In genomic region chr3:52430416-52430810, GRCh38 we compare ENCODE assay signal across 16 cellular contexts. TPM values are rescaled to one million over a fixed set of nuclear protein-coding genes. Genes with fewer than 3 reads are reported as not detected.
"Had no signal": no experiment of that assay in that cellular context is flagged by ENCODE, and none has a peak within 500 bp of the region (broad histone marks: within the 10 kb centered on the region; RNA-seq: fewer than 3 reads in every experiment).

No MANE protein-coding gene starts in this region.

- H3K36me3 Mint-ChIP-seq: activated naive CD4-positive, alpha-beta T cell treated with anti-CD3 and anti-CD28 coated beads, Interleukin-2, amount 10 ng/mL, durations not matched to agents 7 days and 5 days; immature natural killer cell; T-cell had no signal

- H3K4me1 Mint-ChIP-seq: immature natural killer cell had no signal

- H3K27ac ChIP-seq: ascending aorta, tibial artery, vagina had no signal

- H3K4me3 Mint-ChIP-seq: activated naive CD4-positive, alpha-beta T cell treated with anti-CD3 and anti-CD28 coated beads, Interleukin-2, amount 10 ng/mL, durations not matched to agents 7 days and 5 days; immature natural killer cell; nephron progenitor cell; T-cell had no signal

- H3K27me3 Mint-ChIP-seq: T-cell had no signal

- H3K4me3 ChIP-seq: ascending aorta, tibial artery, vagina had no signal

- H3K36me3 ChIP-seq: ascending aorta, tibial artery, vagina had no signal

- DNase-seq: activated CD4-positive, alpha-beta T cell treated with anti-CD3 and anti-CD28 coated beads, Interleukin-2, amount 50 U/mL, for 1 hour; activated CD8-positive, alpha-beta memory T cell treated with anti-CD3 and anti-CD28 coated beads for 24 hours; activated naive CD4-positive, alpha-beta T cell treated with anti-CD3 and anti-CD28 coated beads, Interleukin-2, amount 10 ng/mL, durations not matched to agents 7 days and 5 days; immature natural killer cell; nephron progenitor cell; occipital lobe; stimulated activated CD4-positive, alpha-beta T cell treated with anti-CD3 and anti-CD28 coated beads, Interleukin-12 subunit alpha, Interleukin-12 subunit beta, amount 100 ng/mL, for 4 hours; stimulated activated CD4-positive, alpha-beta T cell treated with anti-CD3 and anti-CD28 coated beads, Interleukin-2, amount 100 ng/mL, for 24 hours; T-cell; T-helper 9 cell had no signal

- ATAC-seq: esophagus mucosa, T-cell had no signal

- H3K4me1 ChIP-seq: ascending aorta had no signal

- H3K9me3 ChIP-seq: ascending aorta, SK-N-SH, tibial artery, vagina had no signal

- H3K27ac Mint-ChIP-seq: activated naive CD4-positive, alpha-beta T cell treated with anti-CD3 and anti-CD28 coated beads, Interleukin-2, amount 10 ng/mL, durations not matched to agents 7 days and 5 days; immature natural killer cell; nephron progenitor cell; progenitor cell of endocrine pancreas; T-cell had no signal

- H3K9me3 Mint-ChIP-seq: activated naive CD4-positive, alpha-beta T cell treated with anti-CD3 and anti-CD28 coated beads, Interleukin-2, amount 10 ng/mL, durations not matched to agents 7 days and 5 days; immature natural killer cell; nephron progenitor cell; T-cell had no signal

- H3K27me3 ChIP-seq: ascending aorta, tibial artery, vagina had no signal

RNA-seq across cellular contexts. Expression of gene SEMA3G, which starts 14.5 kb away (rescaled TPM):
- polyA plus RNA-seq: immature natural killer cell had no signal

RNA-seq across cellular contexts. Expression of gene PHF7, which starts 20.0 kb away (rescaled TPM):
- total RNA-seq: ascending aorta had no signal

RNA-seq across cellular contexts. Expression of gene TNNC1, which starts 23.4 kb away (rescaled TPM):
- total RNA-seq: occipital lobe had no signal
- polyA plus RNA-seq: immature natural killer cell had no signal
